Comparison of ENCODE assay signal across 26 cellular contexts in genomic region chr5:139881145-139881733, GRCh38.
DNase-seq lines count a peak whose midpoint lies in the region; FAIRE-seq and TF ChIP-seq lines count a peak whose summit lies in the region.
"Had no signal": no experiment of that assay in that cellular context is flagged by ENCODE, and none has a peak within 500 bp of the region (broad histone marks: within the 10 kb centered on the region; RNA-seq: fewer than 3 reads in every experiment).

No MANE protein-coding gene starts in this region.

- H3K9me3 ChIP-seq in cardiac muscle cell (ENCODE audit: low read depth) = no peaks in the 10 kb centered on the region
- H3K9me3 ChIP-seq: upper lobe of left lung had no signal

- no peak for FAIRE-seq in GM12892 (lab: Jason Lieb, UNC)
- FAIRE-seq: A204.1, bronchial epithelial cell, endometrium, GM12891 had no signal

- DNase-seq in cardiac muscle cell (ENCODE audit: low read depth in 1 of 2, low spot score in 1 of 2) = peak in 1 of 2 donors; percentile 53
- DNase-seq in cardiac septum (ENCODE audit: low spot score) = no peak
- peak; percentile 32 for DNase-seq in cerebellum (ENCODE audit: low spot score)
- DNase-seq in GM12892 (ENCODE audit: insufficient read length) = no peak
- DNase-seq in ACHN = no peak
- DNase-seq in epidermal melanocyte (ENCODE audit: insufficient read length, low spot score) = no peak
- DNase-seq: activated B cell treated with CpG ODN at 0.5 μM for 24 hours; activated naive CD4-positive, alpha-beta T cell treated with anti-CD3 and anti-CD28 coated beads, Interleukin-2, amount 50 U/mL, for 16 hours; amygdala; COR-L47; glutamatergic neuron; H7; NCI-H1092; NCI-H2081; NCI-H226; stimulated activated CD4-positive, alpha-beta T cell treated with anti-CD3 and anti-CD28 coated beads, Interleukin-2, amount 100 ng/mL, for 24 hours; T-helper 9 cell had no signal

- no peaks in the 10 kb centered on the region for H3K36me3 Mint-ChIP-seq in nephron (ENCODE audit: low read depth)

- in situ Hi-C loops in ACHN (cut with HindIII; ENCODE audit: low pct_ligation_motif_present, low pct_unique_long_range_greater_than_20kb, low sequenced_read_pairs) = no loop called here

- H3K27ac ChIP-seq in cardiac muscle cell (peak overlapping the region; percentile 86), urinary bladder (ENCODE audit: low read depth) (peak overlapping the region; percentile 75)
- H3K27ac ChIP-seq: BLaER1, upper lobe of left lung had no signal

- peaks cover 31% of the 10 kb centered on the region for H3K4me1 Mint-ChIP-seq in nephron

- H3K27ac Mint-ChIP-seq in nephron = peak overlapping the region; percentile 55 to 69 (median 69)
- H3K27ac Mint-ChIP-seq: activated B cell treated with CpG ODN at 0.5 μM for 24 hours; activated T-helper 1 cell treated with anti-CD3 and anti-CD28 coated beads, Interleukin-12 subunit alpha, Interleukin-12 subunit beta, Interleukin-2, Interleukin-4 antibody, amounts not matched to agents 30 ng/mL and 10 ng/mL and 1 ng/mL, durations not matched to agents 14 hours and 24 hours and 36 hours had no signal

- no peak overlapping the region for H3K4me3 ChIP-seq in cardiac muscle cell
- no peak overlapping the region for H3K4me3 ChIP-seq in urinary bladder (ENCODE audit: low read depth, low read length)
- H3K4me3 ChIP-seq: BLaER1 had no signal

- H3K27me3 ChIP-seq in cardiac muscle cell = no peaks in the 10 kb centered on the region
- H3K27me3 ChIP-seq: BLaER1, upper lobe of left lung had no signal

- H3K9me3 Mint-ChIP-seq in nephron = no peaks in the 10 kb centered on the region
- H3K9me3 Mint-ChIP-seq: activated B cell treated with CpG ODN at 0.5 μM for 24 hours; activated T-helper 1 cell treated with anti-CD3 and anti-CD28 coated beads, Interleukin-12 subunit alpha, Interleukin-12 subunit beta, Interleukin-2, Interleukin-4 antibody, amounts not matched to agents 30 ng/mL and 10 ng/mL and 1 ng/mL, durations not matched to agents 14 hours and 24 hours and 36 hours had no signal

- peaks cover 12% of the 10 kb centered on the region for H3K27me3 Mint-ChIP-seq in nephron (ENCODE audit: low read depth)

- H3K36me3 ChIP-seq in cardiac muscle cell = no peaks in the 10 kb centered on the region
- H3K36me3 ChIP-seq in urinary bladder (ENCODE audit: insufficient read depth) = no peaks in the 10 kb centered on the region
- H3K36me3 ChIP-seq: BLaER1, upper lobe of left lung had no signal

- TF ChIP-seq CTCF in cardiac muscle cell (IDR thresholded peaks at IDR 0.05; ENCODE audit: low read depth, low read length) = no peak
- no peak for TF ChIP-seq CTCF in nephron (IDR thresholded peaks at IDR 0.05; ENCODE audit: unreplicated experiment in 3 of 3)

- H3K4me1 ChIP-seq in cardiac muscle cell (ENCODE audit: low read depth) (peaks cover 19% of the 10 kb centered on the region), urinary bladder (ENCODE audit: insufficient read depth) (no peaks in the 10 kb centered on the region)

- peak overlapping the region; percentile 37 to 50 (median 45) for H3K4me3 Mint-ChIP-seq in nephron
- H3K4me3 Mint-ChIP-seq: activated B cell treated with CpG ODN at 0.5 μM for 24 hours; activated T-helper 1 cell treated with anti-CD3 and anti-CD28 coated beads, Interleukin-12 subunit alpha, Interleukin-12 subunit beta, Interleukin-2, Interleukin-4 antibody, amounts not matched to agents 30 ng/mL and 10 ng/mL and 1 ng/mL, durations not matched to agents 14 hours and 24 hours and 36 hours had no signal

- intact Hi-C loops in cardiac septum (cut with DNase I) = loop anchor here (5.0 kb wide), 1 partner anchor 86 kb away; no protein-coding TSS in a partner anchor

- WGBS in urinary bladder = 59% methylated on average over 5 of the region's 5 CpGs

- TF ChIP-seq POLR2A in GM12892 (IDR thresholded peaks at IDR 0.05; ENCODE audit: low read depth, low read length) = no peak
